1 cellular context compared by ENCODE assay signal in the genomic region with DNA sequence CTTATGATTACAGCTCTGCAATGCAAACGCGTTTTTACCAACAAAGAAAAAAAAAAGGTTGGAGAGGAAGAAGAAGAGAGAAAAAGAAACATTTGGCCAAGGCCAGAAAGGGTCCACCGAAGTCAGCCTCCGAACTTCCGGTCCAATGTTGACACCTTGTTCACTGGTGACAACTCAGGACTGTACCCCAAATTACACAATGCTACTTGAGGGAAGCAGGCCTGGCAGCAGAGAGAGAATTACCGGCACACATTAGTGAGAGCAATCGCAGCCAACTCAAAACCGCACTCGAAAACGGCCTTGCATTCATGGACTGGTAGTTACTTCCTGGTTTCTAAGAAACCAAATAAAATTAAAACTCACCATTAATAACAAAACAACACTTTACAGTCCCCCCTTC.
A peak's percentile ranks its signal among the peaks of the same experiment; 100 is the strongest.
TF ChIP-seq lines count a peak whose summit lies in the region.

No MANE protein-coding gene starts in this region.

TF ChIP-seq in GM12878, 131 proteins besides CTCF, POLR2A, EP300 and RAD21 (continued from another document):
- TF ChIP-seq, protein P1, sequence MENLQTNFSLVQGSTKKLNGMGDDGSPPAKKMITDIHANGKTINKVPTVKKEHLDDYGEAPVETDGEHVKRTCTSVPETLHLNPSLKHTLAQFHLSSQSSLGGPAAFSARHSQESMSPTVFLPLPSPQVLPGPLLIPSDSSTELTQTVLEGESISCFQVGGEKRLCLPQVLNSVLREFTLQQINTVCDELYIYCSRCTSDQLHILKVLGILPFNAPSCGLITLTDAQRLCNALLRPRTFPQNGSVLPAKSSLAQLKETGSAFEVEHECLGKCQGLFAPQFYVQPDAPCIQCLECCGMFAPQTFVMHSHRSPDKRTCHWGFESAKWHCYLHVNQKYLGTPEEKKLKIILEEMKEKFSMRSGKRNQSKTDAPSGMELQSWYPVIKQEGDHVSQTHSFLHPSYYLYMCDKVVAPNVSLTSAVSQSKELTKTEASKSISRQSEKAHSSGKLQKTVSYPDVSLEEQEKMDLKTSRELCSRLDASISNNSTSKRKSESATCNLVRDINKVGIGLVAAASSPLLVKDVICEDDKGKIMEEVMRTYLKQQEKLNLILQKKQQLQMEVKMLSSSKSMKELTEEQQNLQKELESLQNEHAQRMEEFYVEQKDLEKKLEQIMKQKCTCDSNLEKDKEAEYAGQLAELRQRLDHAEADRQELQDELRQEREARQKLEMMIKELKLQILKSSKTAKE (IDR thresholded peaks at IDR 0.05; ENCODE audit: low read depth, poor library complexity, severe bottlenecking): no peak
- TF ChIP-seq YY1 (IDR thresholded peaks at IDR 0.05; ENCODE audit: low read depth, low read length) (0 out of 2 replicates have a peak, but pooled peaks have one; percentile 17), RELA (IDR thresholded peaks at IDR 0.05; ENCODE audit: borderline replicate concordance, partially characterized antibody) (no peak), ZZZ3 (IDR thresholded peaks at IDR 0.05; ENCODE audit: control insufficient read depth, insufficient read length, low read depth) (no peak), SIX5 (IDR thresholded peaks at IDR 0.05; ENCODE audit: low read depth, low read length, severe bottlenecking) (no peak), JUNB (IDR thresholded peaks at IDR 0.05) (no peak), GATAD2B (conservative IDR thresholded peaks at IDR 0.05; ENCODE audit: low read depth) (no peak), MYB (IDR thresholded peaks at IDR 0.05; ENCODE audit: borderline replicate concordance, low read depth, low read length) (no peak), ZNF384 (IDR thresholded peaks at IDR 0.05; ENCODE audit: borderline replicate concordance, low read depth, low read length) (no peak), ZNF274 (IDR thresholded peaks at IDR 0.05; ENCODE audit: insufficient read depth, insufficient read length) (no peak), BMI1 (IDR thresholded peaks at IDR 0.05; ENCODE audit: borderline replicate concordance) (0 out of 2 replicates have a peak, but pooled peaks have one; percentile 23), CBX5 (IDR thresholded peaks at IDR 0.05; ENCODE audit: low read depth) (0 out of 2 replicates have a peak, but pooled peaks have one; percentile 10), SUPT20H (IDR thresholded peaks at IDR 0.05; ENCODE audit: borderline replicate concordance, control insufficient read depth, low read depth, low read length) (no peak), NR2F1 (conservative IDR thresholded peaks at IDR 0.05) (0 out of 2 replicates have a peak, but pooled peaks have one; percentile 12), CHD2 (IDR thresholded peaks at IDR 0.05; ENCODE audit: borderline replicate concordance, low read depth, low read length) (no peak)
- TF ChIP-seq, protein P2, sequence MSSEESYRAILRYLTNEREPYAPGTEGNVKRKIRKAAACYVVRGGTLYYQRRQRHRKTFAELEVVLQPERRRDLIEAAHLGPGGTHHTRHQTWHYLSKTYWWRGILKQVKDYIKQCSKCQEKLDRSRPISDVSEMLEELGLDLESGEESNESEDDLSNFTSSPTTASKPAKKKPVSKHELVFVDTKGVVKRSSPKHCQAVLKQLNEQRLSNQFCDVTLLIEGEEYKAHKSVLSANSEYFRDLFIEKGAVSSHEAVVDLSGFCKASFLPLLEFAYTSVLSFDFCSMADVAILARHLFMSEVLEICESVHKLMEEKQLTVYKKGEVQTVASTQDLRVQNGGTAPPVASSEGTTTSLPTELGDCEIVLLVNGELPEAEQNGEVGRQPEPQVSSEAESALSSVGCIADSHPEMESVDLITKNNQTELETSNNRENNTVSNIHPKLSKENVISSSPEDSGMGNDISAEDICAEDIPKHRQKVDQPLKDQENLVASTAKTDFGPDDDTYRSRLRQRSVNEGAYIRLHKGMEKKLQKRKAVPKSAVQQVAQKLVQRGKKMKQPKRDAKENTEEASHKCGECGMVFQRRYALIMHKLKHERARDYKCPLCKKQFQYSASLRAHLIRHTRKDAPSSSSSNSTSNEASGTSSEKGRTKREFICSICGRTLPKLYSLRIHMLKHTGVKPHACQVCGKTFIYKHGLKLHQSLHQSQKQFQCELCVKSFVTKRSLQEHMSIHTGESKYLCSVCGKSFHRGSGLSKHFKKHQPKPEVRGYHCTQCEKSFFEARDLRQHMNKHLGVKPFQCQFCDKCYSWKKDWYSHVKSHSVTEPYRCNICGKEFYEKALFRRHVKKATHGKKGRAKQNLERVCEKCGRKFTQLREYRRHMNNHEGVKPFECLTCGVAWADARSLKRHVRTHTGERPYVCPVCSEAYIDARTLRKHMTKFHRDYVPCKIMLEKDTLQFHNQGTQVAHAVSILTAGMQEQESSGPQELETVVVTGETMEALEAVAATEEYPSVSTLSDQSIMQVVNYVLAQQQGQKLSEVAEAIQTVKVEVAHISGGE (CRISPR knock-in tag; IDR thresholded peaks at IDR 0.05): no peak
- TF ChIP-seq, protein P3, sequence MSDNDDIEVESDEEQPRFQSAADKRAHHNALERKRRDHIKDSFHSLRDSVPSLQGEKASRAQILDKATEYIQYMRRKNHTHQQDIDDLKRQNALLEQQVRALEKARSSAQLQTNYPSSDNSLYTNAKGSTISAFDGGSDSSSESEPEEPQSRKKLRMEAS (IDR thresholded peaks at IDR 0.05; ENCODE audit: low read depth, low read length): no peak
- TF ChIP-seq, protein P4, sequence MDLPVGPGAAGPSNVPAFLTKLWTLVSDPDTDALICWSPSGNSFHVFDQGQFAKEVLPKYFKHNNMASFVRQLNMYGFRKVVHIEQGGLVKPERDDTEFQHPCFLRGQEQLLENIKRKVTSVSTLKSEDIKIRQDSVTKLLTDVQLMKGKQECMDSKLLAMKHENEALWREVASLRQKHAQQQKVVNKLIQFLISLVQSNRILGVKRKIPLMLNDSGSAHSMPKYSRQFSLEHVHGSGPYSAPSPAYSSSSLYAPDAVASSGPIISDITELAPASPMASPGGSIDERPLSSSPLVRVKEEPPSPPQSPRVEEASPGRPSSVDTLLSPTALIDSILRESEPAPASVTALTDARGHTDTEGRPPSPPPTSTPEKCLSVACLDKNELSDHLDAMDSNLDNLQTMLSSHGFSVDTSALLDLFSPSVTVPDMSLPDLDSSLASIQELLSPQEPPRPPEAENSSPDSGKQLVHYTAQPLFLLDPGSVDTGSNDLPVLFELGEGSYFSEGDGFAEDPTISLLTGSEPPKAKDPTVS (IDR thresholded peaks at IDR 0.05; ENCODE audit: low read depth, low read length): no peak
- TF ChIP-seq, protein P5, sequence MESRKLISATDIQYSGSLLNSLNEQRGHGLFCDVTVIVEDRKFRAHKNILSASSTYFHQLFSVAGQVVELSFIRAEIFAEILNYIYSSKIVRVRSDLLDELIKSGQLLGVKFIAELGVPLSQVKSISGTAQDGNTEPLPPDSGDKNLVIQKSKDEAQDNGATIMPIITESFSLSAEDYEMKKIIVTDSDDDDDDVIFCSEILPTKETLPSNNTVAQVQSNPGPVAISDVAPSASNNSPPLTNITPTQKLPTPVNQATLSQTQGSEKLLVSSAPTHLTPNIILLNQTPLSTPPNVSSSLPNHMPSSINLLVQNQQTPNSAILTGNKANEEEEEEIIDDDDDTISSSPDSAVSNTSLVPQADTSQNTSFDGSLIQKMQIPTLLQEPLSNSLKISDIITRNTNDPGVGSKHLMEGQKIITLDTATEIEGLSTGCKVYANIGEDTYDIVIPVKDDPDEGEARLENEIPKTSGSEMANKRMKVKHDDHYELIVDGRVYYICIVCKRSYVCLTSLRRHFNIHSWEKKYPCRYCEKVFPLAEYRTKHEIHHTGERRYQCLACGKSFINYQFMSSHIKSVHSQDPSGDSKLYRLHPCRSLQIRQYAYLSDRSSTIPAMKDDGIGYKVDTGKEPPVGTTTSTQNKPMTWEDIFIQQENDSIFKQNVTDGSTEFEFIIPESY (IDR thresholded peaks at IDR 0.05): no peak
- TF ChIP-seq, protein P6, sequence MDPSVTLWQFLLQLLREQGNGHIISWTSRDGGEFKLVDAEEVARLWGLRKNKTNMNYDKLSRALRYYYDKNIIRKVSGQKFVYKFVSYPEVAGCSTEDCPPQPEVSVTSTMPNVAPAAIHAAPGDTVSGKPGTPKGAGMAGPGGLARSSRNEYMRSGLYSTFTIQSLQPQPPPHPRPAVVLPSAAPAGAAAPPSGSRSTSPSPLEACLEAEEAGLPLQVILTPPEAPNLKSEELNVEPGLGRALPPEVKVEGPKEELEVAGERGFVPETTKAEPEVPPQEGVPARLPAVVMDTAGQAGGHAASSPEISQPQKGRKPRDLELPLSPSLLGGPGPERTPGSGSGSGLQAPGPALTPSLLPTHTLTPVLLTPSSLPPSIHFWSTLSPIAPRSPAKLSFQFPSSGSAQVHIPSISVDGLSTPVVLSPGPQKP (IDR thresholded peaks at IDR 0.05; ENCODE audit: low read depth, low read length): no peak
- TF ChIP-seq, protein P7, sequence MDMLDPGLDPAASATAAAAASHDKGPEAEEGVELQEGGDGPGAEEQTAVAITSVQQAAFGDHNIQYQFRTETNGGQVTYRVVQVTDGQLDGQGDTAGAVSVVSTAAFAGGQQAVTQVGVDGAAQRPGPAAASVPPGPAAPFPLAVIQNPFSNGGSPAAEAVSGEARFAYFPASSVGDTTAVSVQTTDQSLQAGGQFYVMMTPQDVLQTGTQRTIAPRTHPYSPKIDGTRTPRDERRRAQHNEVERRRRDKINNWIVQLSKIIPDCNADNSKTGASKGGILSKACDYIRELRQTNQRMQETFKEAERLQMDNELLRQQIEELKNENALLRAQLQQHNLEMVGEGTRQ (IDR thresholded peaks at IDR 0.05; ENCODE audit: borderline replicate concordance, low read depth, low read length): no peak
- TF ChIP-seq, protein P8, sequence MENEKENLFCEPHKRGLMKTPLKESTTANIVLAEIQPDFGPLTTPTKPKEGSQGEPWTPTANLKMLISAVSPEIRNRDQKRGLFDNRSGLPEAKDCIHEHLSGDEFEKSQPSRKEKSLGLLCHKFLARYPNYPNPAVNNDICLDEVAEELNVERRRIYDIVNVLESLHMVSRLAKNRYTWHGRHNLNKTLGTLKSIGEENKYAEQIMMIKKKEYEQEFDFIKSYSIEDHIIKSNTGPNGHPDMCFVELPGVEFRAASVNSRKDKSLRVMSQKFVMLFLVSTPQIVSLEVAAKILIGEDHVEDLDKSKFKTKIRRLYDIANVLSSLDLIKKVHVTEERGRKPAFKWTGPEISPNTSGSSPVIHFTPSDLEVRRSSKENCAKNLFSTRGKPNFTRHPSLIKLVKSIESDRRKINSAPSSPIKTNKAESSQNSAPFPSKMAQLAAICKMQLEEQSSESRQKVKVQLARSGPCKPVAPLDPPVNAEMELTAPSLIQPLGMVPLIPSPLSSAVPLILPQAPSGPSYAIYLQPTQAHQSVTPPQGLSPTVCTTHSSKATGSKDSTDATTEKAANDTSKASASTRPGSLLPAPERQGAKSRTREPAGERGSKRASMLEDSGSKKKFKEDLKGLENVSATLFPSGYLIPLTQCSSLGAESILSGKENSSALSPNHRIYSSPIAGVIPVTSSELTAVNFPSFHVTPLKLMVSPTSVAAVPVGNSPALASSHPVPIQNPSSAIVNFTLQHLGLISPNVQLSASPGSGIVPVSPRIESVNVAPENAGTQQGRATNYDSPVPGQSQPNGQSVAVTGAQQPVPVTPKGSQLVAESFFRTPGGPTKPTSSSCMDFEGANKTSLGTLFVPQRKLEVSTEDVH (IDR thresholded peaks at IDR 0.05; ENCODE audit: low read depth, partially characterized antibody): no peak
- TF ChIP-seq, protein P9, sequence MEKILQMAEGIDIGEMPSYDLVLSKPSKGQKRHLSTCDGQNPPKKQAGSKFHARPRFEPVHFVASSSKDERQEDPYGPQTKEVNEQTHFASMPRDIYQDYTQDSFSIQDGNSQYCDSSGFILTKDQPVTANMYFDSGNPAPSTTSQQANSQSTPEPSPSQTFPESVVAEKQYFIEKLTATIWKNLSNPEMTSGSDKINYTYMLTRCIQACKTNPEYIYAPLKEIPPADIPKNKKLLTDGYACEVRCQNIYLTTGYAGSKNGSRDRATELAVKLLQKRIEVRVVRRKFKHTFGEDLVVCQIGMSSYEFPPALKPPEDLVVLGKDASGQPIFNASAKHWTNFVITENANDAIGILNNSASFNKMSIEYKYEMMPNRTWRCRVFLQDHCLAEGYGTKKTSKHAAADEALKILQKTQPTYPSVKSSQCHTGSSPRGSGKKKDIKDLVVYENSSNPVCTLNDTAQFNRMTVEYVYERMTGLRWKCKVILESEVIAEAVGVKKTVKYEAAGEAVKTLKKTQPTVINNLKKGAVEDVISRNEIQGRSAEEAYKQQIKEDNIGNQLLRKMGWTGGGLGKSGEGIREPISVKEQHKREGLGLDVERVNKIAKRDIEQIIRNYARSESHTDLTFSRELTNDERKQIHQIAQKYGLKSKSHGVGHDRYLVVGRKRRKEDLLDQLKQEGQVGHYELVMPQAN (conservative IDR thresholded peaks at IDR 0.05): no peak
TF ChIP-seq in GM12878: peak in this region for 23.
